In genomic region chr15:90174140-90174891, GRCh38 we compare ENCODE assay signal across 9 cellular contexts. TPM values are rescaled to one million over a fixed set of nuclear protein-coding genes. Genes with fewer than 3 reads are reported as not detected.
DNase-seq lines count a peak whose midpoint lies in the region; ATAC-seq and TF ChIP-seq lines count a peak whose summit lies in the region.
"Had no signal": no experiment of that assay in that cellular context is flagged by ENCODE, and none has a peak within 500 bp of the region (broad histone marks: within the 10 kb centered on the region; RNA-seq: fewer than 3 reads in every experiment).

No MANE protein-coding gene starts in this region.

- H3K9me3 Mint-ChIP-seq in CD4-positive, alpha-beta T cell, result no peaks in the 10 kb centered on the region
- H3K9me3 Mint-ChIP-seq: activated CD8-positive, alpha-beta T cell treated with anti-CD3 and anti-CD28 coated beads for 36 hours had no signal

- peak; percentile 79 for DNase-seq in G401 (ENCODE audit: low spot score)
- peak; percentile 92 for DNase-seq in left ventricle myocardium inferior
- DNase-seq in prostate gland (ENCODE audit: low spot score), result peak; percentile 93
- DNase-seq in T-helper 2 cell, result no peak
- no peak for DNase-seq in CD4-positive, alpha-beta T cell
- no peak for DNase-seq in OCI-LY7 (ENCODE audit: low spot score)
- DNase-seq in RKO (ENCODE audit: low spot score), result no peak
- DNase-seq: activated CD8-positive, alpha-beta T cell treated with anti-CD3 and anti-CD28 coated beads for 36 hours had no signal

- 55% methylated on average over 25 of the region's 25 CpGs for WGBS in prostate gland

- no peak overlapping the region for H3K4me3 Mint-ChIP-seq in CD4-positive, alpha-beta T cell
- H3K4me3 Mint-ChIP-seq: activated CD8-positive, alpha-beta T cell treated with anti-CD3 and anti-CD28 coated beads for 36 hours had no signal

- TF ChIP-seq CTCF in left ventricle myocardium inferior (IDR thresholded peaks at IDR 0.05; ENCODE audit: borderline replicate concordance) (no peak), prostate gland (IDR thresholded peaks at IDR 0.05) (no peak), OCI-LY7 (conservative IDR thresholded peaks at IDR 0.05; ENCODE audit: low read length) (no peak)
- TF ChIP-seq CTCF in CD4-positive, alpha-beta T cell (IDR thresholded peaks at IDR 0.05), result no peak

- H3K4me3 ChIP-seq in left ventricle myocardium inferior, result peak overlapping the region; percentile 48
- no peak overlapping the region for H3K4me3 ChIP-seq in prostate gland
- no peak overlapping the region for H3K4me3 ChIP-seq in OCI-LY7 (ENCODE audit: low read depth, low read length, poor library complexity, severe bottlenecking)

- no peak for TF ChIP-seq POLR2A in prostate gland (IDR thresholded peaks at IDR 0.05)

- H4K20me1 ChIP-seq in OCI-LY7 (ENCODE audit: insufficient read depth, low read length), result no peaks in the 10 kb centered on the region

- no peaks in the 10 kb centered on the region for H3K79me2 ChIP-seq in OCI-LY7 (ENCODE audit: insufficient read depth, low read depth, low read length)

- no peak overlapping the region for H2AFZ ChIP-seq in OCI-LY7 (ENCODE audit: low read length)

- POLR2A ChIA-PET in CD4-positive, alpha-beta T cell (lab: Charles Lee), result no interaction called here
- POLR2A ChIA-PET in OCI-LY7 (lab: Charles Lee), result no interaction called here

- no peaks in the 10 kb centered on the region for H3K4me1 Mint-ChIP-seq in CD4-positive, alpha-beta T cell (ENCODE audit: low read depth)

- in situ Hi-C loops in G401 (cut with HindIII; ENCODE audit: low sequenced_read_pairs), result no loop called here

- no peak overlapping the region for H3K27ac Mint-ChIP-seq in CD4-positive, alpha-beta T cell
- H3K27ac Mint-ChIP-seq: activated CD8-positive, alpha-beta T cell treated with anti-CD3 and anti-CD28 coated beads for 36 hours had no signal

- peak overlapping the region; percentile 82 for H3K27ac ChIP-seq in angular gyrus (ENCODE audit: low read depth, low read length)
- peak overlapping the region; percentile 97 for H3K27ac ChIP-seq in left ventricle myocardium inferior (replicated peaks)
- peak overlapping the region; percentile 89 to 94 for H3K27ac ChIP-seq in prostate gland
- H3K27ac ChIP-seq in CD4-positive, alpha-beta T cell (ENCODE audit: low read depth, low read length), result no peak overlapping the region
- no peak overlapping the region for H3K27ac ChIP-seq in OCI-LY7 (ENCODE audit: low read depth, low read length, poor library complexity, severe bottlenecking)

- intact Hi-C loops in left ventricle myocardium inferior (cut with micrococcal nuclease), result no loop called here
- intact Hi-C loops in prostate gland (cut with DNase I), result no loop called here
- intact Hi-C loops in CD4-positive, alpha-beta T cell (cut with DNase I, micrococcal nuclease), result no loop called here
- intact Hi-C loops in OCI-LY7 (cut with micrococcal nuclease; ENCODE audit: unreplicated experiment), result no loop called here

- ATAC-seq in CD4-positive, alpha-beta T cell (ENCODE audit: poor library complexity), result no peak
- ATAC-seq: activated CD8-positive, alpha-beta T cell treated with anti-CD3 and anti-CD28 coated beads for 36 hours had no signal

- H3K9me3 ChIP-seq in left ventricle myocardium inferior (replicated peaks) (no peaks in the 10 kb centered on the region), prostate gland (no peaks in the 10 kb centered on the region), OCI-LY7 (ENCODE audit: low read length) (no peaks in the 10 kb centered on the region)
- no peaks in the 10 kb centered on the region for H3K9me3 ChIP-seq in CD4-positive, alpha-beta T cell (ENCODE audit: control insufficient read depth, low read length)

- H3K36me3 Mint-ChIP-seq in CD4-positive, alpha-beta T cell (ENCODE audit: low read depth), result no peaks in the 10 kb centered on the region

- CTCF ChIA-PET in CD4-positive, alpha-beta T cell (lab: Charles Lee), result no interaction called here
- CTCF ChIA-PET in OCI-LY7 (lab: Charles Lee; ENCODE audit: unreplicated experiment), result no interaction called here

- peaks cover 20% of the 10 kb centered on the region for H3K4me1 ChIP-seq in left ventricle myocardium inferior
- H3K4me1 ChIP-seq in prostate gland (replicated peaks), result peaks cover 11% of the 10 kb centered on the region
- peaks cover 8% of the 10 kb centered on the region for H3K4me1 ChIP-seq in OCI-LY7 (ENCODE audit: insufficient read depth, low read length, poor library complexity, severe bottlenecking)

- H3K27me3 ChIP-seq in left ventricle myocardium inferior (ENCODE audit: low read depth), result no peaks in the 10 kb centered on the region
- no peaks in the 10 kb centered on the region for H3K27me3 ChIP-seq in prostate gland (replicated peaks; ENCODE audit: insufficient read depth)
- H3K27me3 ChIP-seq in CD4-positive, alpha-beta T cell (ENCODE audit: control insufficient read depth, insufficient read depth, low read length), result no peaks in the 10 kb centered on the region

- H3K36me3 ChIP-seq in left ventricle myocardium inferior, result no peaks in the 10 kb centered on the region
- no peaks in the 10 kb centered on the region for H3K36me3 ChIP-seq in prostate gland
- H3K36me3 ChIP-seq in OCI-LY7 (ENCODE audit: insufficient read depth, low read length), result no peaks in the 10 kb centered on the region

- no peaks in the 10 kb centered on the region for H3K27me3 Mint-ChIP-seq in CD4-positive, alpha-beta T cell

- no peaks in the 10 kb centered on the region for H3K9me2 ChIP-seq in OCI-LY7 (ENCODE audit: insufficient read depth, low read length)

- no TSS peak for BruUV-seq in OCI-LY7 (replicated peaks; lab: Mats Ljungman, UMichigan)

- H3K4me2 ChIP-seq in OCI-LY7 (ENCODE audit: low read length), result no peak overlapping the region

RNA-seq across cellular contexts. Expression of gene SEMA4B, which starts 26.8 kb away (rescaled TPM):
- total RNA-seq in G401 (2014; rRNA removed; shearing (Covaris generic)), result 7.1 and 25.4 TPM in 2 replicates
- total RNA-seq in left ventricle myocardium inferior, result 22.7 TPM
- 10 to 100 TPM; 96.1 to 99.6 TPM for total RNA-seq in prostate gland
- total RNA-seq in CD4-positive, alpha-beta T cell, result 1 to 10 TPM; 8.0 to 9.5 TPM
- 21.9 and 44.1 TPM in 2 replicates for total RNA-seq in OCI-LY7 (2014; rRNA removed; shearing (Covaris generic))
- 34.9 and 38.2 TPM in 2 replicates for total RNA-seq in OCI-LY7 (2022)

RNA-seq across cellular contexts. Expression of gene CIB1, which starts 59.4 kb away (rescaled TPM):
- total RNA-seq in G401 (2014; rRNA removed; shearing (Covaris generic)), result 82.0 and 83.7 TPM in 2 replicates
- 69.6 TPM for total RNA-seq in left ventricle myocardium inferior
- total RNA-seq in prostate gland, result 100 to 1,000 TPM in 1 of 2 donors, 10 to 100 TPM in 1; 48.3 to 104 TPM
- 100 to 1,000 TPM; 279 to 295 TPM for total RNA-seq in CD4-positive, alpha-beta T cell
- total RNA-seq in OCI-LY7 (2014; rRNA removed; shearing (Covaris generic)), result 52.8 and 53.2 TPM in 2 replicates
- total RNA-seq in OCI-LY7 (2022), result 54.5 and 66.0 TPM in 2 replicates

RNA-seq across cellular contexts. Expression of gene GDPGP1, which starts 59.7 kb away (rescaled TPM):
- 3.4 and 4.2 TPM in 2 replicates for total RNA-seq in G401 (2014; rRNA removed; shearing (Covaris generic))
- total RNA-seq in left ventricle myocardium inferior (15.5 TPM), prostate gland (10 to 100 TPM; 15.4 to 21.5 TPM), OCI-LY7 (2022) (12.1 and 12.9 TPM in 2 replicates)
- total RNA-seq in CD4-positive, alpha-beta T cell, result 1 to 10 TPM; 7.5 to 8.3 TPM
- 8.1 and 22.3 TPM in 2 replicates for total RNA-seq in OCI-LY7 (2014; rRNA removed; shearing (Covaris generic))

Comparison
In these comparisons a context has a peak if more than half of its experiments do, and no peak if none do; other contexts are left out.
1. DNase-seq: peak in G401 (single experiment), left ventricle myocardium inferior (single experiment) and prostate gland (single experiment); none in T-helper 2 cell (0 of 5), CD4-positive, alpha-beta T cell (0 of 10), OCI-LY7 (single experiment) and RKO (single experiment).
2. H3K27ac ChIP-seq: peak in angular gyrus (single experiment), left ventricle myocardium inferior (single experiment) and prostate gland (2 of 2); none in CD4-positive, alpha-beta T cell (single experiment) and OCI-LY7 (single experiment).